In the genomic region with DNA sequence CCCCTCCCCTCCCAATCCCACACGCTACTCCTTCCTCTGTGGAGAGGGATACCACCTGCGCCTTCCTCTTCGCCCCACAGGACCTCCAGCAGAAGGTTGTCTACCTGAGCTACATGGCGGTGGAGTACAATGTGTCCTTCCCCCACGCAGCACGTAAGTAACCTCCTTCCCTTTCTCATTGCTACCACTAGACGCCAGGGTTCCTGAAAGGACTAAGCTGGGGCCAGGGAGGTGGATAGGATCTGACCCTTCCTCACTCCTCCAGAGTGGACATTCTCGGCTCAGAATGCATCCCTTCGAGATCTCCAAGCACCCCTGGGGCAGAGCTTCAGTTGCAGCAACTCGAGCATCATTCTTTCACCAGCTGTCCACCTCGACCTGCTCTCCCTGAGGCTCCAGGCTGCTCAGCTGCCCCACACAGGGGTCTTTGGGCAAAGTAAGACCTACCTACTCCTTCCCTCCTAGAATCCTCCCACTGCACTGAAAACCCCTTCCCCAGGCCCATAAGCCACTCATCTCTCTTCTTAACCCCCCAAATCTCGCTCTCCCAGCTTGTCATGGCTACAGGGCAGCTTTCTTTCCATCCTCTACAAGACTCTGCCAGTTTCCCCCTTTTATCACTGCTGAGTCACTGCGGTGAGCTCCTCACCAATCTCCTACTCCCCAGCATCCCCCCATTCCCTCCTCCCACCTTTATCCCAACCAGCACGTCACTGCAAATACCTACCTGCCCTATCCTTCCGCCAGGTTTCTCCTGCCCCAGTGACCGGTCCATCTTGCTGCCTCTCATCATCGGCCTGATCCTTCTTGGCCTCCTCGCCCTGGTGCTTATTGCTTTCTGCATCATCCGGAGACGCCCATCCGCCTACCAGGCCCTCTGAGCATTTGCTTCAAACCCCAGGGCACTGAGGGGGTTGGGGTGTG, we compare ENCODE assay signal across 1 cellular context.
TF ChIP-seq lines count a peak whose summit lies in the region.

No MANE protein-coding gene starts in this region.

TF ChIP-seq in K562, 482 proteins besides CTCF, POLR2A, EP300 and RAD21:
- TF ChIP-seq MAFK (IDR thresholded peaks at IDR 0.05; ENCODE audit: low read length) (peak; percentile 62; the same call in 1 of the 2 replicates), ZBTB7A (IDR thresholded peaks at IDR 0.05; ENCODE audit: borderline replicate concordance, control insufficient read depth, low read depth, low read length) (no peak), SAP30 (IDR thresholded peaks at IDR 0.05; ENCODE audit: borderline replicate concordance, insufficient read depth, low read depth, low read length, poor library complexity, severe bottlenecking) (no peak), SETDB1 (IDR thresholded peaks at IDR 0.05; ENCODE audit: low read length) (no peak), NONO (IDR thresholded peaks at IDR 0.05; ENCODE audit: low read depth in 2 of 2, low read length in 1 of 2) (no peak), ARID1B (IDR thresholded peaks at IDR 0.05) (peak; percentile 78), ASH1L (IDR thresholded peaks at IDR 0.05; ENCODE audit: borderline replicate concordance, low read depth, partially characterized antibody) (no peak), ZNF316 (IDR thresholded peaks at IDR 0.05) (peak; percentile 80), CHD2 (IDR thresholded peaks at IDR 0.05; ENCODE audit: low read depth, low read length) (no peak), NFIC (IDR thresholded peaks at IDR 0.05) (no peak), MAZ (CRISPR knock-in tag; conservative IDR thresholded peaks at IDR 0.05 in 1 of 2, IDR thresholded peaks at IDR 0.05 in 1 of 2) (0 out of 4 replicates have a peak, but pooled peaks of 1 of the 2 experiments have one; percentile 35), NFE2 (IDR thresholded peaks at IDR 0.05; ENCODE audit: low read depth) (peak; percentile 93), TCF7L2 (IDR thresholded peaks at IDR 0.05; ENCODE audit: low read depth, low read length) (no peak), MTA1 (IDR thresholded peaks at IDR 0.05; ENCODE audit: borderline replicate concordance) (0 out of 2 replicates have a peak, but pooled peaks have one; percentile 26), FOSL1 (tag; conservative IDR thresholded peaks at IDR 0.05) (peak; percentile 63), DPF2 (IDR thresholded peaks at IDR 0.05) (peak; percentile 74), HDAC1 (IDR thresholded peaks at IDR 0.05) (peak in 1 of 2 experiments; percentile 35; a peak in 1 of 4 replicates), NCOR1 (IDR thresholded peaks at IDR 0.05) (peak; percentile 47; the same call in 1 of the 2 replicates), CBFA2T2 (conservative IDR thresholded peaks at IDR 0.05) (0 out of 2 replicates have a peak, but pooled peaks have one; percentile 15), MAFG (tag; conservative IDR thresholded peaks at IDR 0.05) (peak; percentile 81), C11orf30 (IDR thresholded peaks at IDR 0.05; ENCODE audit: low read depth) (peak; percentile 90), HDAC3 (IDR thresholded peaks at IDR 0.05; ENCODE audit: borderline replicate concordance, partially characterized antibody) (no peak), MYNN (IDR thresholded peaks at IDR 0.05) (0 out of 2 replicates have a peak, but pooled peaks have one; percentile 39), MYNN (CRISPR knock-in tag; IDR thresholded peaks at IDR 0.05) (no peak), KDM1A (IDR thresholded peaks at IDR 0.05) (peak; percentile 29 to 74; a peak in 3 of 4 replicates), OTX1 (CRISPR knock-in tag; IDR thresholded peaks at IDR 0.05) (no peak), RCOR1 (IDR thresholded peaks at IDR 0.05; ENCODE audit: borderline replicate concordance in 1 of 2, low read depth in 2 of 2, low read length in 2 of 2) (peak in 1 of 2 experiments; percentile 64; a peak in 2 of 4 replicates), ZNF174 (CRISPR knock-in tag; IDR thresholded peaks at IDR 0.05) (no peak), TAL1 (IDR thresholded peaks at IDR 0.05) (peak; percentile 14; the same call in 1 of the 2 replicates), ZEB2 (IDR thresholded peaks at IDR 0.05) (peak; percentile 83), TCF3 (CRISPR knock-in tag; IDR thresholded peaks at IDR 0.05) (peak; percentile 50; the same call in 1 of the 2 replicates), CTBP1 (IDR thresholded peaks at IDR 0.05; ENCODE audit: borderline replicate concordance) (peak; percentile 82), CREM (IDR thresholded peaks at IDR 0.05; ENCODE audit: low read depth) (peak; percentile 46), SMARCA4 (IDR thresholded peaks at IDR 0.05) (peak; percentile 62; the same call in 1 of the 2 replicates), MAFF (IDR thresholded peaks at IDR 0.05; ENCODE audit: low read length) (peak; percentile 85), ZNF134 (CRISPR knock-in tag; conservative IDR thresholded peaks at IDR 0.05) (no peak), ZNF263 (CRISPR knock-in tag; IDR thresholded peaks at IDR 0.05; ENCODE audit: borderline replicate concordance) (peak; percentile 86; the same call in 1 of the 2 replicates), HNRNPLL (IDR thresholded peaks at IDR 0.05; ENCODE audit: low read depth, low read length, poor library complexity, severe bottlenecking) (no peak), NCOA2 (IDR thresholded peaks at IDR 0.05; ENCODE audit: partially characterized antibody in 2 of 2) (no peak), ESRRA (IDR thresholded peaks at IDR 0.05; ENCODE audit: borderline replicate concordance, low read depth) (peak; percentile 25; the same call in 1 of the 2 replicates), TAF1 (IDR thresholded peaks at IDR 0.05; ENCODE audit: control insufficient read depth, extremely low read depth, insufficient read depth, low read length, severe bottlenecking) (no peak), JUND (IDR thresholded peaks at IDR 0.05; ENCODE audit: borderline replicate concordance, low read depth, low read length) (peak; percentile 68), JUND (tag; IDR thresholded peaks at IDR 0.05; ENCODE audit: borderline replicate concordance, low read depth, low read length) (peak; percentile 45; the same call in 1 of the 3 replicates), SMARCE1 (IDR thresholded peaks at IDR 0.05) (peak; percentile 79), ZNF140 (CRISPR knock-in tag; IDR thresholded peaks at IDR 0.05) (no peak), HDAC2 (IDR thresholded peaks at IDR 0.05) (peak; percentile 20; the same call in 1 of the 2 replicates), CBFA2T3 (IDR thresholded peaks at IDR 0.05) (peak; percentile 62), IFI16 (CRISPR knock-in tag; IDR thresholded peaks at IDR 0.05) (no peak), HCFC1 (IDR thresholded peaks at IDR 0.05; ENCODE audit: low read depth, low read length) (no peak)
- TF ChIP-seq, protein P1, sequence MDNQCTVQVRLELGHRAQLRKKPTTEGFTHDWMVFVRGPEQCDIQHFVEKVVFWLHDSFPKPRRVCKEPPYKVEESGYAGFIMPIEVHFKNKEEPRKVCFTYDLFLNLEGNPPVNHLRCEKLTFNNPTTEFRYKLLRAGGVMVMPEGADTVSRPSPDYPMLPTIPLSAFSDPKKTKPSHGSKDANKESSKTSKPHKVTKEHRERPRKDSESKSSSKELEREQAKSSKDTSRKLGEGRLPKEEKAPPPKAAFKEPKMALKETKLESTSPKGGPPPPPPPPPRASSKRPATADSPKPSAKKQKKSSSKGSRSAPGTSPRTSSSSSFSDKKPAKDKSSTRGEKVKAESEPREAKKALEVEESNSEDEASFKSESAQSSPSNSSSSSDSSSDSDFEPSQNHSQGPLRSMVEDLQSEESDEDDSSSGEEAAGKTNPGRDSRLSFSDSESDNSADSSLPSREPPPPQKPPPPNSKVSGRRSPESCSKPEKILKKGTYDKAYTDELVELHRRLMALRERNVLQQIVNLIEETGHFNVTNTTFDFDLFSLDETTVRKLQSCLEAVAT (IDR thresholded peaks at IDR 0.05): peak in 1 of 2 experiments; percentile 67; a peak in 2 of 4 replicates
- TF ChIP-seq, protein P2, sequence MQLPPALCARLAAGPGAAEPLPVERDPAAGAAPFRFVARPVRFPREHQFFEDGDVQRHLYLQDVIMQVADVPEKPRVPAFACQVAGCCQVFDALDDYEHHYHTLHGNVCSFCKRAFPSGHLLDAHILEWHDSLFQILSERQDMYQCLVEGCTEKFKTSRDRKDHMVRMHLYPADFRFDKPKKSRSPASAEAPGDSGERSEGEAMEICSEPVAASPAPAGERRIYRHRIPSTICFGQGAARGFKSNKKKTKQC (CRISPR knock-in tag; IDR thresholded peaks at IDR 0.05): peak; percentile 22; the same call in 1 of the 2 replicates
- TF ChIP-seq, protein P3, sequence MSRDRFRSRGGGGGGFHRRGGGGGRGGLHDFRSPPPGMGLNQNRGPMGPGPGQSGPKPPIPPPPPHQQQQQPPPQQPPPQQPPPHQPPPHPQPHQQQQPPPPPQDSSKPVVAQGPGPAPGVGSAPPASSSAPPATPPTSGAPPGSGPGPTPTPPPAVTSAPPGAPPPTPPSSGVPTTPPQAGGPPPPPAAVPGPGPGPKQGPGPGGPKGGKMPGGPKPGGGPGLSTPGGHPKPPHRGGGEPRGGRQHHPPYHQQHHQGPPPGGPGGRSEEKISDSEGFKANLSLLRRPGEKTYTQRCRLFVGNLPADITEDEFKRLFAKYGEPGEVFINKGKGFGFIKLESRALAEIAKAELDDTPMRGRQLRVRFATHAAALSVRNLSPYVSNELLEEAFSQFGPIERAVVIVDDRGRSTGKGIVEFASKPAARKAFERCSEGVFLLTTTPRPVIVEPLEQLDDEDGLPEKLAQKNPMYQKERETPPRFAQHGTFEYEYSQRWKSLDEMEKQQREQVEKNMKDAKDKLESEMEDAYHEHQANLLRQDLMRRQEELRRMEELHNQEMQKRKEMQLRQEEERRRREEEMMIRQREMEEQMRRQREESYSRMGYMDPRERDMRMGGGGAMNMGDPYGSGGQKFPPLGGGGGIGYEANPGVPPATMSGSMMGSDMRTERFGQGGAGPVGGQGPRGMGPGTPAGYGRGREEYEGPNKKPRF (IDR thresholded peaks at IDR 0.05; ENCODE audit: low read depth, low read length): no peak
- TF ChIP-seq, protein P4, sequence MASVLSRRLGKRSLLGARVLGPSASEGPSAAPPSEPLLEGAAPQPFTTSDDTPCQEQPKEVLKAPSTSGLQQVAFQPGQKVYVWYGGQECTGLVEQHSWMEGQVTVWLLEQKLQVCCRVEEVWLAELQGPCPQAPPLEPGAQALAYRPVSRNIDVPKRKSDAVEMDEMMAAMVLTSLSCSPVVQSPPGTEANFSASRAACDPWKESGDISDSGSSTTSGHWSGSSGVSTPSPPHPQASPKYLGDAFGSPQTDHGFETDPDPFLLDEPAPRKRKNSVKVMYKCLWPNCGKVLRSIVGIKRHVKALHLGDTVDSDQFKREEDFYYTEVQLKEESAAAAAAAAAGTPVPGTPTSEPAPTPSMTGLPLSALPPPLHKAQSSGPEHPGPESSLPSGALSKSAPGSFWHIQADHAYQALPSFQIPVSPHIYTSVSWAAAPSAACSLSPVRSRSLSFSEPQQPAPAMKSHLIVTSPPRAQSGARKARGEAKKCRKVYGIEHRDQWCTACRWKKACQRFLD (CRISPR knock-in tag; IDR thresholded peaks at IDR 0.05): no peak
- TF ChIP-seq, protein P5, sequence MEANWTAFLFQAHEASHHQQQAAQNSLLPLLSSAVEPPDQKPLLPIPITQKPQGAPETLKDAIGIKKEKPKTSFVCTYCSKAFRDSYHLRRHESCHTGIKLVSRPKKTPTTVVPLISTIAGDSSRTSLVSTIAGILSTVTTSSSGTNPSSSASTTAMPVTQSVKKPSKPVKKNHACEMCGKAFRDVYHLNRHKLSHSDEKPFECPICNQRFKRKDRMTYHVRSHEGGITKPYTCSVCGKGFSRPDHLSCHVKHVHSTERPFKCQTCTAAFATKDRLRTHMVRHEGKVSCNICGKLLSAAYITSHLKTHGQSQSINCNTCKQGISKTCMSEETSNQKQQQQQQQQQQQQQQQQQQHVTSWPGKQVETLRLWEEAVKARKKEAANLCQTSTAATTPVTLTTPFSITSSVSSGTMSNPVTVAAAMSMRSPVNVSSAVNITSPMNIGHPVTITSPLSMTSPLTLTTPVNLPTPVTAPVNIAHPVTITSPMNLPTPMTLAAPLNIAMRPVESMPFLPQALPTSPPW (CRISPR knock-in tag; IDR thresholded peaks at IDR 0.05): peak; percentile 59
